In the genomic region with DNA sequence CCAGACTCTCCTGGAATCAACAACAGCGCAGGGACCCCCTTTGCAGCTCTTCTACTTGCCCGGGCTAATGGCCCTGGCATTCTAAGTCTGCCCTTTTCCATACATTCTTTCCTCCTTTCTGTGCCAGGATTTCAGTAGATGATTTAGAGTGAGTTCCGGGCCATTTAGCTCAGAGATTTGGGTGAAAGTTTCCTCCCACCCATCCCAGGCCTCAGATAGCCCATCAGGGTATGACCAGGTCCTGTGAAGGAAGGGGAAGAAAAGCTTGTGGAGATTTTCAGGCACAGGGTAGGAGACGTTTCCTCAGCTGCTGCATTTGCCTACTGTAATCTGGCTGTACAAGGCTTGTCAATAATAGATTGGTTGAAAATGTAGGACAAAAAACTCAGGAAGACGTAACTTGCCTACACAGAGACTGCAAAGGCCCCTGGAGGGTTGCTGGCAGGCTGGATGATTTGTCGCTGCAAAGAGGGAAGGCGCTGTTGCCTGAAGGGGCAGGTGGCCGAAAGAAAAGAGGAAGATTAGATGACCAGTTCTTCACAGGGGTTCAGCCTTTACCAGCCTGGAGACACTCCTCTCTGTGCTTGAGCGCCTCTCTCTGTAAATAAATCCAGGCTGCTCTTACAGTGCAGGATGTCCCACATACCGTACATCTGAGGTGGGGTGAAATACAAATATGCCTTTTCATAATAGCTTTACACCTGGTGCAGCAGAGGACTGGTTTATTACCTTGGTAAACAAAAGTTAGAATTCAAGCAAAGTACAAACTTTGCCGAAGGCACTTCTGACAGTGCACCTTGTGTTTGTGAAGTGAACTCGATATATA, we compare ENCODE assay signal across 1 cellular context.
TF ChIP-seq lines count a peak whose summit lies in the region.

No MANE protein-coding gene starts in this region.

TF ChIP-seq in HepG2, 621 proteins besides CTCF, POLR2A, EP300 and RAD21 (continued from another document and continues in another):
- TF ChIP-seq AHDC1 (CRISPR knock-in tag; IDR thresholded peaks at IDR 0.05; ENCODE audit: borderline replicate concordance) (0 out of 2 replicates have a peak, but pooled peaks have one; percentile 15), ZBTB39 (CRISPR knock-in tag; IDR thresholded peaks at IDR 0.05) (no peak), ZSCAN9 (CRISPR knock-in tag; IDR thresholded peaks at IDR 0.05; ENCODE audit: borderline replicate concordance) (no peak), FOXA1 (IDR thresholded peaks at IDR 0.05) (no peak), FOXA1 (CRISPR knock-in tag; IDR thresholded peaks at IDR 0.05) (peak; percentile 57), TOPORS (CRISPR knock-in tag; IDR thresholded peaks at IDR 0.05) (no peak), BCL6 (CRISPR knock-in tag; IDR thresholded peaks at IDR 0.05) (peak; percentile 85), TBX3 (IDR thresholded peaks at IDR 0.05; ENCODE audit: borderline replicate concordance) (peak; percentile 61; the same call in 1 of the 2 replicates), TEAD3 (CRISPR knock-in tag; optimal IDR thresholded peaks at IDR 0.05; ENCODE audit: borderline replicate concordance) (peak; percentile 86), NR2F6 (IDR thresholded peaks at IDR 0.05) (no peak), NR2F6 (CRISPR knock-in tag; IDR thresholded peaks at IDR 0.05) (peak; percentile 20; the same call in 1 of the 2 replicates), HDAC1 (CRISPR knock-in tag; IDR thresholded peaks at IDR 0.05) (peak; percentile 43; the same call in 1 of the 2 replicates), HMG20B (CRISPR knock-in tag; conservative IDR thresholded peaks at IDR 0.05) (peak; percentile 81), ZNF710 (CRISPR knock-in tag; IDR thresholded peaks at IDR 0.05; ENCODE audit: borderline replicate concordance) (peak; percentile 94; the same call in 1 of the 2 replicates), SOX13 (IDR thresholded peaks at IDR 0.05) (no peak), SOX13 (CRISPR knock-in tag; conservative IDR thresholded peaks at IDR 0.05 in 1 of 2, IDR thresholded peaks at IDR 0.05 in 1 of 2) (peak in 1 of 2 experiments; percentile 83; a peak in 2 of 4 replicates), HOXA9 (CRISPR knock-in tag; IDR thresholded peaks at IDR 0.05; ENCODE audit: borderline replicate concordance) (no peak), CREM (IDR thresholded peaks at IDR 0.05) (peak; percentile 58; the same call in 1 of the 2 replicates), CREM (CRISPR knock-in tag; IDR thresholded peaks at IDR 0.05) (no peak), TFAP4 (IDR thresholded peaks at IDR 0.05; ENCODE audit: borderline replicate concordance, low read depth) (peak; percentile 39; the same call in 1 of the 2 replicates), ZNF383 (CRISPR knock-in tag; IDR thresholded peaks at IDR 0.05; ENCODE audit: borderline replicate concordance) (no peak), DPF2 (CRISPR knock-in tag; IDR thresholded peaks at IDR 0.05; ENCODE audit: borderline replicate concordance, low read depth) (0 out of 2 replicates have a peak, but pooled peaks have one; percentile 61), CBFB (CRISPR knock-in tag; IDR thresholded peaks at IDR 0.05) (no peak), KLF6 (CRISPR knock-in tag; IDR thresholded peaks at IDR 0.05) (0 out of 2 replicates have a peak, but pooled peaks have one; percentile 33), ZMYM4 (CRISPR knock-in tag; IDR thresholded peaks at IDR 0.05) (peak; percentile 52), ZNF761 (CRISPR knock-in tag; conservative IDR thresholded peaks at IDR 0.05) (0 out of 2 replicates have a peak, but pooled peaks have one; percentile 43), MXD4 (CRISPR knock-in tag; IDR thresholded peaks at IDR 0.05) (no peak), FOXA3 (CRISPR knock-in tag; IDR thresholded peaks at IDR 0.05) (peak; percentile 76), SNAPC2 (CRISPR knock-in tag; IDR thresholded peaks at IDR 0.05) (peak; percentile 33; the same call in 1 of the 2 replicates), HNRNPK (IDR thresholded peaks at IDR 0.05; ENCODE audit: low read depth, low read length, poor library complexity, severe bottlenecking) (no peak), NFIC (IDR thresholded peaks at IDR 0.05; ENCODE audit: low read length) (peak; percentile 73; the same call in 1 of the 2 replicates)
- TF ChIP-seq, protein P1, sequence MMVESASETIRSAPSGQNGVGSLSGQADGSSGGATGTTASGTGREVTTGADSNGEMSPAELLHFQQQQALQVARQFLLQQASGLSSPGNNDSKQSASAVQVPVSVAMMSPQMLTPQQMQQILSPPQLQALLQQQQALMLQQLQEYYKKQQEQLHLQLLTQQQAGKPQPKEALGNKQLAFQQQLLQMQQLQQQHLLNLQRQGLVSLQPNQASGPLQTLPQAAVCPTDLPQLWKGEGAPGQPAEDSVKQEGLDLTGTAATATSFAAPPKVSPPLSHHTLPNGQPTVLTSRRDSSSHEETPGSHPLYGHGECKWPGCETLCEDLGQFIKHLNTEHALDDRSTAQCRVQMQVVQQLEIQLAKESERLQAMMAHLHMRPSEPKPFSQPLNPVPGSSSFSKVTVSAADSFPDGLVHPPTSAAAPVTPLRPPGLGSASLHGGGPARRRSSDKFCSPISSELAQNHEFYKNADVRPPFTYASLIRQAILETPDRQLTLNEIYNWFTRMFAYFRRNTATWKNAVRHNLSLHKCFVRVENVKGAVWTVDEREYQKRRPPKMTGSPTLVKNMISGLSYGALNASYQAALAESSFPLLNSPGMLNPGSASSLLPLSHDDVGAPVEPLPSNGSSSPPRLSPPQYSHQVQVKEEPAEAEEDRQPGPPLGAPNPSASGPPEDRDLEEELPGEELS (CRISPR knock-in tag; IDR thresholded peaks at IDR 0.05), result peak; percentile 75
- TF ChIP-seq, protein P2, sequence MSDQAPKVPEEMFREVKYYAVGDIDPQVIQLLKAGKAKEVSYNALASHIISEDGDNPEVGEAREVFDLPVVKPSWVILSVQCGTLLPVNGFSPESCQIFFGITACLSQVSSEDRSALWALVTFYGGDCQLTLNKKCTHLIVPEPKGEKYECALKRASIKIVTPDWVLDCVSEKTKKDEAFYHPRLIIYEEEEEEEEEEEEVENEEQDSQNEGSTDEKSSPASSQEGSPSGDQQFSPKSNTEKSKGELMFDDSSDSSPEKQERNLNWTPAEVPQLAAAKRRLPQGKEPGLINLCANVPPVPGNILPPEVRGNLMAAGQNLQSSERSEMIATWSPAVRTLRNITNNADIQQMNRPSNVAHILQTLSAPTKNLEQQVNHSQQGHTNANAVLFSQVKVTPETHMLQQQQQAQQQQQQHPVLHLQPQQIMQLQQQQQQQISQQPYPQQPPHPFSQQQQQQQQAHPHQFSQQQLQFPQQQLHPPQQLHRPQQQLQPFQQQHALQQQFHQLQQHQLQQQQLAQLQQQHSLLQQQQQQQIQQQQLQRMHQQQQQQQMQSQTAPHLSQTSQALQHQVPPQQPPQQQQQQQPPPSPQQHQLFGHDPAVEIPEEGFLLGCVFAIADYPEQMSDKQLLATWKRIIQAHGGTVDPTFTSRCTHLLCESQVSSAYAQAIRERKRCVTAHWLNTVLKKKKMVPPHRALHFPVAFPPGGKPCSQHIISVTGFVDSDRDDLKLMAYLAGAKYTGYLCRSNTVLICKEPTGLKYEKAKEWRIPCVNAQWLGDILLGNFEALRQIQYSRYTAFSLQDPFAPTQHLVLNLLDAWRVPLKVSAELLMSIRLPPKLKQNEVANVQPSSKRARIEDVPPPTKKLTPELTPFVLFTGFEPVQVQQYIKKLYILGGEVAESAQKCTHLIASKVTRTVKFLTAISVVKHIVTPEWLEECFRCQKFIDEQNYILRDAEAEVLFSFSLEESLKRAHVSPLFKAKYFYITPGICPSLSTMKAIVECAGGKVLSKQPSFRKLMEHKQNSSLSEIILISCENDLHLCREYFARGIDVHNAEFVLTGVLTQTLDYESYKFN (CRISPR knock-in tag; conservative IDR thresholded peaks at IDR 0.05), result peak; percentile 63
- TF ChIP-seq, protein P3, sequence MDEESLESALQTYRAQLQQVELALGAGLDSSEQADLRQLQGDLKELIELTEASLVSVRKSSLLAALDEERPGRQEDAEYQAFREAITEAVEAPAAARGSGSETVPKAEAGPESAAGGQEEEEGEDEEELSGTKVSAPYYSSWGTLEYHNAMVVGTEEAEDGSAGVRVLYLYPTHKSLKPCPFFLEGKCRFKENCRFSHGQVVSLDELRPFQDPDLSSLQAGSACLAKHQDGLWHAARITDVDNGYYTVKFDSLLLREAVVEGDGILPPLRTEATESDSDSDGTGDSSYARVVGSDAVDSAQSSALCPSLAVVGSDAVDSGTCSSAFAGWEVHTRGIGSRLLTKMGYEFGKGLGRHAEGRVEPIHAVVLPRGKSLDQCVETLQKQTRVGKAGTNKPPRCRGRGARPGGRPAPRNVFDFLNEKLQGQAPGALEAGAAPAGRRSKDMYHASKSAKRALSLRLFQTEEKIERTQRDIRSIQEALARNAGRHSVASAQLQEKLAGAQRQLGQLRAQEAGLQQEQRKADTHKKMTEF (CRISPR knock-in tag; IDR thresholded peaks at IDR 0.05), result 0 out of 2 replicates have a peak, but pooled peaks have one; percentile 37
- TF ChIP-seq, protein P4, sequence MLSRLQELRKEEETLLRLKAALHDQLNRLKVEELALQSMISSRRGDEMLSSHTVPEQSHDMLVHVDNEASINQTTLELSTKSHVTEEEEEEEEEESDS (CRISPR knock-in tag; IDR thresholded peaks at IDR 0.05; ENCODE audit: borderline replicate concordance), result no peak
- TF ChIP-seq, protein P5, sequence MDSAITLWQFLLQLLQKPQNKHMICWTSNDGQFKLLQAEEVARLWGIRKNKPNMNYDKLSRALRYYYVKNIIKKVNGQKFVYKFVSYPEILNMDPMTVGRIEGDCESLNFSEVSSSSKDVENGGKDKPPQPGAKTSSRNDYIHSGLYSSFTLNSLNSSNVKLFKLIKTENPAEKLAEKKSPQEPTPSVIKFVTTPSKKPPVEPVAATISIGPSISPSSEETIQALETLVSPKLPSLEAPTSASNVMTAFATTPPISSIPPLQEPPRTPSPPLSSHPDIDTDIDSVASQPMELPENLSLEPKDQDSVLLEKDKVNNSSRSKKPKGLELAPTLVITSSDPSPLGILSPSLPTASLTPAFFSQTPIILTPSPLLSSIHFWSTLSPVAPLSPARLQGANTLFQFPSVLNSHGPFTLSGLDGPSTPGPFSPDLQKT (CRISPR knock-in tag; IDR thresholded peaks at IDR 0.05; ENCODE audit: borderline replicate concordance), result no peak
